ENCODE assay signal across 1 cellular context in genomic region chr2:219251656-219252055, GRCh38.
TF ChIP-seq lines count a peak whose summit lies in the region.

No MANE protein-coding gene starts in this region.

TF ChIP-seq in H1, 55 proteins besides CTCF, POLR2A, EP300 and RAD21:
- TF ChIP-seq RBBP5 (IDR thresholded peaks at IDR 0.05; ENCODE audit: borderline replicate concordance, low read depth, low read length) (no peak), E2F6 (IDR thresholded peaks at IDR 0.05) (no peak), JUN (IDR thresholded peaks at IDR 0.05; ENCODE audit: low read depth, low read length) (no peak), GTF2F1 (IDR thresholded peaks at IDR 0.05; ENCODE audit: borderline replicate concordance, low read depth, low read length) (no peak), HDAC2 (IDR thresholded peaks at IDR 0.05; ENCODE audit: borderline replicate concordance in 1 of 2, low read depth in 2 of 2, low read length in 2 of 2) (no peak), SP1 (IDR thresholded peaks at IDR 0.05; ENCODE audit: low read depth, low read length) (no peak), TCF12 (IDR thresholded peaks at IDR 0.05; ENCODE audit: low read depth, low read length) (no peak), BACH1 (IDR thresholded peaks at IDR 0.05; ENCODE audit: low read length) (no peak), POU5F1 (IDR thresholded peaks at IDR 0.05; ENCODE audit: low read depth, low read length) (no peak), ASH2L (IDR thresholded peaks at IDR 0.05; ENCODE audit: low read length) (no peak), BRCA1 (IDR thresholded peaks at IDR 0.05; ENCODE audit: low read depth, low read length) (no peak), GABPA (IDR thresholded peaks at IDR 0.05; ENCODE audit: borderline replicate concordance, insufficient read depth, low read length) (no peak), PHF8 (conservative IDR thresholded peaks at IDR 0.05; ENCODE audit: low read depth, low read length) (no peak), SIN3A (conservative IDR thresholded peaks at IDR 0.05 in 1 of 2, IDR thresholded peaks at IDR 0.05 in 1 of 2; ENCODE audit: low read depth in 1 of 2, low read length in 2 of 2) (no peak), SIX5 (IDR thresholded peaks at IDR 0.05; ENCODE audit: low read depth, low read length) (no peak)
- TF ChIP-seq, protein P1, sequence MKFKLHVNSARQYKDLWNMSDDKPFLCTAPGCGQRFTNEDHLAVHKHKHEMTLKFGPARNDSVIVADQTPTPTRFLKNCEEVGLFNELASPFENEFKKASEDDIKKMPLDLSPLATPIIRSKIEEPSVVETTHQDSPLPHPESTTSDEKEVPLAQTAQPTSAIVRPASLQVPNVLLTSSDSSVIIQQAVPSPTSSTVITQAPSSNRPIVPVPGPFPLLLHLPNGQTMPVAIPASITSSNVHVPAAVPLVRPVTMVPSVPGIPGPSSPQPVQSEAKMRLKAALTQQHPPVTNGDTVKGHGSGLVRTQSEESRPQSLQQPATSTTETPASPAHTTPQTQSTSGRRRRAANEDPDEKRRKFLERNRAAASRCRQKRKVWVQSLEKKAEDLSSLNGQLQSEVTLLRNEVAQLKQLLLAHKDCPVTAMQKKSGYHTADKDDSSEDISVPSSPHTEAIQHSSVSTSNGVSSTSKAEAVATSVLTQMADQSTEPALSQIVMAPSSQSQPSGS (IDR thresholded peaks at IDR 0.05; ENCODE audit: low read length): no peak
- TF ChIP-seq, protein P2, sequence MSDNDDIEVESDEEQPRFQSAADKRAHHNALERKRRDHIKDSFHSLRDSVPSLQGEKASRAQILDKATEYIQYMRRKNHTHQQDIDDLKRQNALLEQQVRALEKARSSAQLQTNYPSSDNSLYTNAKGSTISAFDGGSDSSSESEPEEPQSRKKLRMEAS (IDR thresholded peaks at IDR 0.05): no peak
TF ChIP-seq in H1: peak in this region for 0.
